In the genomic region with DNA sequence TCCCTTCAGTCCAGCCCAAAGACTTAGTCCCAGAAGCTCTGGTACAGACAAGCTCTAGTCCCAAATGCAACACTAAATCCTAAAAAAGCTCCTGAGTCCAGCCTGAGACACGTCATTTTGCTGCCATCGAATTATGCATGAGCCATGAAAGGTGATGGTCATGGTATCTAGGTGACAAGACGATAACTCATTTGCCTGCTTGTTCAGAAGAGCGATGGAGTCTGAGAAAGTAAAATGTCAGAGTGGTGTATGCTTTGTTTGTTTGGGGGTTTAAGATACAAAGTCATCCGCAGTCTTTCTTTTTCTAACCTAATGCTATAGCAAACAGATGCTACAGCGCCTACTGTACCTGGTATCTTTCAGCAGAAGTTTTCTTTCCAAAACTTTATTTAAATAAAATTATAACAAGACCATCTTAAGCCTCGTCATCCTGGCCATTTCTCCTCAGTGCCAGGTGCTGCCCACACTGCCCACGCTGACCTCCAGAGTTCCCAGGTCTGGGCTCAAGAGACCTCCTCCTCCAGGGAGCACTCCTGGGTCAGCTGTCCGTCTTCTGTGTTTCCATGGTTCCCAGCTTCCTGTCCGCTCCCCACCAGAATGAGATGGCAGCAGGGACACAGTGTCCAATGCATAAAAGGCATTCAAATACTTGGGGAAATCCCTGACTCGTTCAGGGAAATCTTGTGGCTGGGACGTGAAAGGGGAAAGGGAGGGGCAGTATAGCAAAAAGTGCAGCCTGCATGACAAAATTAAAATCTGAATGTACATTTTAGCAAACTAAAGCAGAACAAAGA, we compare ENCODE assay signal across 20 cellular contexts. TPM values are rescaled to one million over a fixed set of nuclear protein-coding genes. Genes with fewer than 3 reads are reported as not detected.
DNase-seq lines count a peak whose midpoint lies in the region; ATAC-seq, FAIRE-seq and TF ChIP-seq lines count a peak whose summit lies in the region.
"Had no signal": no experiment of that assay in that cellular context is flagged by ENCODE, and none has a peak within 500 bp of the region (broad histone marks: within the 10 kb centered on the region; RNA-seq: fewer than 3 reads in every experiment).

No MANE protein-coding gene starts in this region.

- TF ChIP-seq CTCF in OCI-LY3 (IDR thresholded peaks at IDR 0.05; ENCODE audit: low read depth, low read length): no peak
- TF ChIP-seq CTCF in mucosa of descending colon (IDR thresholded peaks at IDR 0.05): no peak
- TF ChIP-seq CTCF in CD14-positive monocyte (IDR thresholded peaks at IDR 0.05): no peak
- no peak for TF ChIP-seq CTCF in colonic mucosa (IDR thresholded peaks at IDR 0.05)
- TF ChIP-seq CTCF in testis (IDR thresholded peaks at IDR 0.05): no peak

- H3K27ac Mint-ChIP-seq in CD14-positive monocyte: peak overlapping the region in 1 of 7 donors; percentile 23
- H3K27ac Mint-ChIP-seq: immature natural killer cell had no signal

- intact Hi-C loops in mucosa of descending colon (cut with DNase I, micrococcal nuclease) (no loop called here), CD14-positive monocyte (cut with micrococcal nuclease) (no loop called here), colonic mucosa (cut with DNase I) (no loop called here), testis (cut with DNase I; ENCODE audit: low total_unique reads) (no loop called here)

- peaks cover 20% of the 10 kb centered on the region for H3K27me3 ChIP-seq in OCI-LY3 (ENCODE audit: low read depth, low read length)
- no peaks in the 10 kb centered on the region for H3K27me3 ChIP-seq in colonic mucosa
- no peaks in the 10 kb centered on the region for H3K27me3 ChIP-seq in testis
- H3K27me3 ChIP-seq: BLaER1, brain microvascular endothelial cell, suprapubic skin had no signal

- H3K4me1 ChIP-seq in OCI-LY3 (ENCODE audit: low read length) (peaks cover 57% of the 10 kb centered on the region), mucosa of descending colon (ENCODE audit: low read depth) (no peaks in the 10 kb centered on the region), colonic mucosa (no peaks in the 10 kb centered on the region), testis (peaks cover 21% of the 10 kb centered on the region)

- H3K36me3 Mint-ChIP-seq in CD14-positive monocyte: peaks cover 44 to 50% of the 10 kb centered on the region in 2 donors

- ATAC-seq in mucosa of descending colon: peak; percentile 26
- ATAC-seq: activated CD4-positive, CD25-positive, alpha-beta regulatory T cell treated with anti-CD3 and anti-CD28 coated beads, Interleukin-2, amount 50 U/mL, for 24 hours had no signal

- H2AFZ ChIP-seq in OCI-LY3 (ENCODE audit: low read depth, low read length): no peak overlapping the region

- H3K79me2 ChIP-seq in OCI-LY3 (ENCODE audit: low read length): peaks cover 7% of the 10 kb centered on the region; the same call in 1 of the 2 replicates

- peaks cover 27% of the 10 kb centered on the region for H3K4me1 Mint-ChIP-seq in CD14-positive monocyte

- FAIRE-seq in GM19239 (lab: Jason Lieb, UNC): peak; percentile 54
- FAIRE-seq: HTR-8/SVneo had no signal

- WGBS in testis, 2 donors: 77 to 79% methylated on average over 12 of the region's 12 CpGs

- peaks cover 0 to 2% (median 0%) of the 10 kb centered on the region in 3 donors for H3K27me3 Mint-ChIP-seq in CD14-positive monocyte (ENCODE audit: low read depth in 3 of 3)

- TF ChIP-seq POLR2A in testis (IDR thresholded peaks at IDR 0.05): no peak

- no peaks in the 10 kb centered on the region for H3K9me3 Mint-ChIP-seq in CD14-positive monocyte
- H3K9me3 Mint-ChIP-seq: immature natural killer cell had no signal

- peak; percentile 23 for DNase-seq in EH (ENCODE audit: low read depth)
- no peak for DNase-seq in GM19239 (ENCODE audit: insufficient read length, low spot score)
- DNase-seq in mucosa of descending colon: no peak
- DNase-seq in CD14-positive monocyte (ENCODE audit: low spot score): no peak
- no peak for DNase-seq in NCI-H2107 treated with DMSO at 0.1 percent for 48 hours (lab: John Stamatoyannopoulos, UW; ENCODE audit: unreplicated experiment)
- DNase-seq in colonic mucosa: no peak
- DNase-seq in testis: no peak
- DNase-seq: activated naive CD4-positive, alpha-beta T cell treated with Interleukin-2 at 50 U/mL for 16 hours; brain microvascular endothelial cell; DMS153; erythroblast; immature natural killer cell; NCI-H2029; SW 1271 had no signal

- peak overlapping the region; percentile 71 for H3K4me2 ChIP-seq in OCI-LY3 (ENCODE audit: low read length)
- H3K4me2 ChIP-seq: BLaER1 had no signal

- H3K4me3 Mint-ChIP-seq in CD14-positive monocyte: no peak overlapping the region
- H3K4me3 Mint-ChIP-seq: immature natural killer cell, nephron had no signal

- peaks cover 11% of the 10 kb centered on the region for H3K36me3 ChIP-seq in OCI-LY3 (replicated peaks; ENCODE audit: low read depth, low read length)
- no peaks in the 10 kb centered on the region for H3K36me3 ChIP-seq in mucosa of descending colon (ENCODE audit: low read depth)
- no peaks in the 10 kb centered on the region for H3K36me3 ChIP-seq in colonic mucosa
- no peaks in the 10 kb centered on the region for H3K36me3 ChIP-seq in testis (ENCODE audit: low read depth, missing control alignments)
- H3K36me3 ChIP-seq: brain microvascular endothelial cell, suprapubic skin had no signal

- no peaks in the 10 kb centered on the region for H4K20me1 ChIP-seq in OCI-LY3 (ENCODE audit: insufficient read depth, low read length)

- no peak overlapping the region for H3K27ac ChIP-seq in OCI-LY3 (ENCODE audit: low read length)
- no peak overlapping the region for H3K27ac ChIP-seq in colonic mucosa
- no peak overlapping the region for H3K27ac ChIP-seq in testis
- H3K27ac ChIP-seq: BLaER1, brain microvascular endothelial cell, suprapubic skin had no signal

- peak overlapping the region; percentile 8; the same call in 1 of the 2 replicates for H3K9ac ChIP-seq in OCI-LY3 (ENCODE audit: low read length)
- H3K9ac ChIP-seq in colonic mucosa (ENCODE audit: low read depth in 2 of 2, low read length in 2 of 2): no peak overlapping the region
- H3K9ac ChIP-seq: BLaER1 had no signal

- peak overlapping the region; percentile 64 for H3K4me3 ChIP-seq in OCI-LY3 (ENCODE audit: low read length)
- H3K4me3 ChIP-seq in mucosa of descending colon: no peak overlapping the region
- H3K4me3 ChIP-seq in colonic mucosa: no peak overlapping the region
- no peak overlapping the region for H3K4me3 ChIP-seq in testis
- H3K4me3 ChIP-seq: BLaER1, suprapubic skin had no signal

- H3K9me3 ChIP-seq in OCI-LY3 (ENCODE audit: insufficient read depth, low read length) (no peaks in the 10 kb centered on the region), mucosa of descending colon (no peaks in the 10 kb centered on the region), colonic mucosa (no peaks in the 10 kb centered on the region), testis (no peaks in the 10 kb centered on the region)
- H3K9me3 ChIP-seq: suprapubic skin had no signal

RNA-seq across cellular contexts. Expression of a gene that starts 54.5 kb away (rescaled TPM):
- 10 to 100 TPM in 1 of 3 donors, 1 to 10 TPM in 2; 9.1 to 15.4 (median 9.4) TPM for total RNA-seq in mucosa of descending colon
- 1 to 10 TPM; 3.3 to 6.4 TPM for polyA plus RNA-seq in CD14-positive monocyte
- 1 to 10 TPM; 4.6 to 5.1 TPM for total RNA-seq in colonic mucosa
- 10 to 100 TPM; 40.7 to 49.3 TPM for total RNA-seq in testis
- polyA plus RNA-seq in testis (ENCODE audit: insufficient read depth, low read depth, low replicate concordance): 23.6 TPM
